ENCODE assay signal across 9 cellular contexts in genomic region chr13:43159007-43159406, GRCh38.
A peak's percentile ranks its signal among the peaks of the same experiment; 100 is the strongest.
DNase-seq lines count a peak whose midpoint lies in the region; ATAC-seq and TF ChIP-seq lines count a peak whose summit lies in the region.
"Had no signal": no experiment of that assay in that cellular context is flagged by ENCODE, and none has a peak within 500 bp of the region (broad histone marks: within the 10 kb centered on the region; RNA-seq: fewer than 3 reads in every experiment).

No MANE protein-coding gene starts in this region.

- H3K27ac ChIP-seq in 22Rv1 (no peak overlapping the region), substantia nigra (ENCODE audit: low read depth, low read length, poor library complexity, severe bottlenecking) (no peak overlapping the region)

- DNase-seq in HAP-1 (ENCODE audit: low spot score in 2 of 2) (peak; percentile 23 to 35), SK-N-DZ (ENCODE audit: low spot score) (peak; percentile 18), iPS DF 4.7 (ENCODE audit: extremely low read depth, low spot score) (peak; percentile 38), cerebellar nuclear complex (lab: John Stamatoyannopoulos, UW) (no peak), substantia nigra (lab: John Stamatoyannopoulos, UW) (no peak)
- DNase-seq: posterior cingulate gyrus had no signal

- no peaks in the 10 kb centered on the region for H3K36me3 ChIP-seq in HAP-1 (replicated peaks)

- no peaks in the 10 kb centered on the region for H3K4me1 ChIP-seq in HAP-1

- H3K27me3 ChIP-seq in HAP-1 (ENCODE audit: low read depth) = no peaks in the 10 kb centered on the region

- TF ChIP-seq CTCF in 22Rv1 (IDR thresholded peaks at IDR 0.05) = peak; percentile 14; the same call in 1 of the 2 replicates

- H3K4me3 ChIP-seq in HAP-1 = no peak overlapping the region

- in situ Hi-C loops in HAP-1 (cut with MboI; ENCODE audit: low sequenced_read_pairs) = no loop called here

- no peak for ATAC-seq in GM21447 (IDR thresholded peaks at IDR 0.05; ENCODE audit: unreplicated experiment)
- ATAC-seq in HG02763 (IDR thresholded peaks at IDR 0.05; ENCODE audit: unreplicated experiment) = no peak

- no peaks in the 10 kb centered on the region for H3K9me3 ChIP-seq in HAP-1

Comparison
In these comparisons a context has a peak if more than half of its experiments do, and no peak if none do; other contexts are left out.
1. DNase-seq: peak in HAP-1 (2 of 2), SK-N-DZ (single experiment) and iPS DF 4.7 (single experiment); none in cerebellar nuclear complex (0 of 2) and substantia nigra (0 of 49).